Comparison of ENCODE assay signal across 27 cellular contexts in genomic region chr1:56563045-56563444, GRCh38. TPM values are rescaled to one million over a fixed set of nuclear protein-coding genes. Genes with fewer than 3 reads are reported as not detected.
DNase-seq lines count a peak whose midpoint lies in the region; TF ChIP-seq lines count a peak whose summit lies in the region.
"Had no signal": no experiment of that assay in that cellular context is flagged by ENCODE, and none has a peak within 500 bp of the region (broad histone marks: within the 10 kb centered on the region; RNA-seq: fewer than 3 reads in every experiment).

No MANE protein-coding gene starts in this region.

- H4K5ac ChIP-seq in H9 (ENCODE audit: insufficient read length, low read depth, low read length), result no peak overlapping the region

- H3K79me2 ChIP-seq in H9 (ENCODE audit: insufficient read depth, low read length), result peaks cover 27% of the 10 kb centered on the region; the same call in 1 of the 2 replicates

- DNase-seq in H9, result no peak
- no peak for DNase-seq in dorsolateral prefrontal cortex
- DNase-seq in medulla oblongata (ENCODE audit: extremely low spot score), result peak; percentile 47
- peak; percentile 63 for DNase-seq in superior temporal gyrus (ENCODE audit: extremely low spot score)
- no peak for DNase-seq in activated T-cell treated with anti-CD3 and anti-CD28 coated beads, Interleukin-2, amount 50 U/mL, for 1 hour
- DNase-seq in activated naive CD4-positive, alpha-beta T cell (lab: John Stamatoyannopoulos, UW), result no peak
- no peak for DNase-seq in GM19240 (ENCODE audit: insufficient read length, low spot score)
- DNase-seq: activated CD4-positive, alpha-beta memory T cell treated with anti-CD3 and anti-CD28 coated beads for 36 hours; activated CD4-positive, alpha-beta T cell treated with anti-CD3 and anti-CD28 coated beads for 1 hour; activated naive CD4-positive, alpha-beta T cell treated with anti-CD3 and anti-CD28 coated beads, Interleukin-2, amount 10 ng/mL, durations not matched to agents 7 days and 5 days; adrenal gland; brain microvascular endothelial cell; CD8-positive, alpha-beta memory T cell; DMS153; Karpas-422; naive B cell; NCI-H1417 treated with DMSO at 0.1 percent for 48 hours; NCI-H2081; NCI-H345; NCI-H69; Right ventricle myocardium superior; stimulated activated CD4-positive, alpha-beta T cell treated with anti-CD3 and anti-CD28 coated beads, Interleukin-15, amount 100 ng/mL, for 24 hours; stimulated activated CD4-positive, alpha-beta T cell treated with anti-CD3 and anti-CD28 coated beads, Interleukin-4, amount 100 ng/mL, for 4 hours; T-helper 17 cell had no signal

- H3K4ac ChIP-seq in H9 (ENCODE audit: low read depth, low read length), result no peak overlapping the region

- no CpG with 5 or more reads among the region's 2 CpGs for WGBS in H9 (ENCODE audit: extremely low coverage, insufficient read length, low lambda C conversion rate)

- H3K4me2 ChIP-seq in H9 (ENCODE audit: insufficient read depth, insufficient read length, low read length), result no peak overlapping the region

- peak overlapping the region in 1 of 59 donors; percentile 3 for H3K4me3 ChIP-seq in dorsolateral prefrontal cortex
- H3K4me3 ChIP-seq: adrenal gland, GM12878, HAP-1 had no signal

- no peaks in the 10 kb centered on the region for H4K20me1 ChIP-seq in H9 (ENCODE audit: control insufficient read depth, insufficient read depth, insufficient read length)

- H4K91ac ChIP-seq in H9 (ENCODE audit: insufficient read length, low read depth, low read length), result no peak overlapping the region

- H3K27me3 ChIP-seq in H9 (ENCODE audit: insufficient read depth, low read length), result no peaks in the 10 kb centered on the region
- no peaks in the 10 kb centered on the region for H3K27me3 ChIP-seq in dorsolateral prefrontal cortex
- H3K27me3 ChIP-seq: adrenal gland, brain microvascular endothelial cell had no signal

- H3K4me1 ChIP-seq in H9 (ENCODE audit: insufficient read depth, low read length), result peaks cover 31% of the 10 kb centered on the region

- no peak overlapping the region for H4K8ac ChIP-seq in H9 (replicated peaks; ENCODE audit: insufficient read length, low read depth, low read length)

- H3K4me3 Mint-ChIP-seq in H9, result peak overlapping the region in 1 of 2 experiments; percentile 49; a peak in 1 of 5 replicates
- H3K4me3 Mint-ChIP-seq: activated CD4-positive, alpha-beta memory T cell treated with anti-CD3 and anti-CD28 coated beads for 36 hours; activated naive CD4-positive, alpha-beta T cell treated with anti-CD3 and anti-CD28 coated beads, Interleukin-2, amount 10 ng/mL, durations not matched to agents 7 days and 5 days; CD8-positive, alpha-beta memory T cell; mesothelial cell of epicardium; naive B cell; T-helper 17 cell had no signal

- H3K79me1 ChIP-seq in H9 (ENCODE audit: insufficient read depth, low read depth, low read length, poor library complexity, severe bottlenecking), result no peaks in the 10 kb centered on the region

- no peak overlapping the region for H2AFZ ChIP-seq in H9 (ENCODE audit: low read length)

- H2AK5ac ChIP-seq in H9 (ENCODE audit: insufficient read length, low read length), result no peak overlapping the region

- H3K27ac ChIP-seq in H9 (ENCODE audit: insufficient read length, low read depth, low read length), result no peak overlapping the region
- peak overlapping the region in 53 of 59 donors; percentile 4 to 93 (median 63) for H3K27ac ChIP-seq in dorsolateral prefrontal cortex
- H3K27ac ChIP-seq: adrenal gland, brain microvascular endothelial cell had no signal

- no peak overlapping the region for H3K9ac ChIP-seq in H9 (ENCODE audit: extremely low read depth, insufficient read length, low read length)

- no peaks in the 10 kb centered on the region for H3K23me2 ChIP-seq in H9 (ENCODE audit: insufficient read length, low read depth, low read length, poor library complexity, severe bottlenecking)

- no peak overlapping the region for H2BK120ac ChIP-seq in H9 (ENCODE audit: low read depth, low read length, poor library complexity, severe bottlenecking)

- H3K36me3 Mint-ChIP-seq in H9 (ENCODE audit: insufficient read depth in 1 of 3, low read depth in 3 of 3), result peaks cover 5 to 10% (median 7%) of the 10 kb centered on the region in 3 experiments; a peak in 5 of 7 replicates
- H3K36me3 Mint-ChIP-seq: activated CD4-positive, alpha-beta memory T cell treated with anti-CD3 and anti-CD28 coated beads for 36 hours; activated naive CD4-positive, alpha-beta T cell treated with anti-CD3 and anti-CD28 coated beads, Interleukin-2, amount 10 ng/mL, durations not matched to agents 7 days and 5 days; CD8-positive, alpha-beta memory T cell; mesothelial cell of epicardium; naive B cell had no signal

- H2BK20ac ChIP-seq in H9 (ENCODE audit: low read depth, low read length, poor library complexity, severe bottlenecking), result no peak overlapping the region

- H3T11ph ChIP-seq in H9 (ENCODE audit: low read length), result no peak overlapping the region

- no peaks in the 10 kb centered on the region for H3K9me3 ChIP-seq in H9 (ENCODE audit: control insufficient read depth, low read depth, low read length)
- H3K9me3 ChIP-seq: adrenal gland, HAP-1 had no signal

- H3K18ac ChIP-seq in H9 (ENCODE audit: insufficient read length, low read depth, low read length), result no peak overlapping the region

- no peak overlapping the region for H3K23ac ChIP-seq in H9 (ENCODE audit: insufficient read length, low read depth, low read length)

- H3K14ac ChIP-seq in H9 (ENCODE audit: insufficient read depth, low read length), result no peak overlapping the region

- peak overlapping the region; percentile 71 to 85 (median 83); a peak in 6 of 7 replicates for H3K27ac Mint-ChIP-seq in H9
- H3K27ac Mint-ChIP-seq: activated CD4-positive, alpha-beta memory T cell treated with anti-CD3 and anti-CD28 coated beads for 36 hours; activated naive CD4-positive, alpha-beta T cell treated with anti-CD3 and anti-CD28 coated beads, Interleukin-2, amount 10 ng/mL, durations not matched to agents 7 days and 5 days; CD8-positive, alpha-beta memory T cell; mesothelial cell of epicardium; naive B cell; T-helper 17 cell had no signal

- intact Hi-C loops in dorsolateral prefrontal cortex (cut with DNase I), result loop anchor here (5.0 to 10.0 kb wide), 2 partner anchors 126 to 208 kb away; no protein-coding TSS in a partner anchor

- no peak overlapping the region for H2BK15ac ChIP-seq in H9 (ENCODE audit: low read depth, low read length)

- no peaks in the 10 kb centered on the region for H3K27me3 Mint-ChIP-seq in H9 (ENCODE audit: low read depth)
- H3K27me3 Mint-ChIP-seq: activated naive CD4-positive, alpha-beta T cell treated with anti-CD3 and anti-CD28 coated beads, Interleukin-2, amount 10 ng/mL, durations not matched to agents 7 days and 5 days; CD8-positive, alpha-beta memory T cell had no signal

- peaks cover 75 to 78% of the 10 kb centered on the region in 2 experiments for H3K4me1 Mint-ChIP-seq in H9
- H3K4me1 Mint-ChIP-seq: activated naive CD4-positive, alpha-beta T cell treated with anti-CD3 and anti-CD28 coated beads, Interleukin-2, amount 10 ng/mL, durations not matched to agents 7 days and 5 days; CD8-positive, alpha-beta memory T cell had no signal

- peaks cover 0 to 5% of the 10 kb centered on the region in 2 experiments; a peak in 1 of 5 replicates for H3K9me3 Mint-ChIP-seq in H9
- H3K9me3 Mint-ChIP-seq: activated CD4-positive, alpha-beta memory T cell treated with anti-CD3 and anti-CD28 coated beads for 36 hours; activated naive CD4-positive, alpha-beta T cell treated with anti-CD3 and anti-CD28 coated beads, Interleukin-2, amount 10 ng/mL, durations not matched to agents 7 days and 5 days; mesothelial cell of epicardium; naive B cell had no signal

- no peak overlapping the region for H2BK5ac ChIP-seq in H9 (ENCODE audit: insufficient read length, low read length)

- no peak overlapping the region for H3K56ac ChIP-seq in H9 (ENCODE audit: insufficient read length, low read depth, low read length)

- TF ChIP-seq CTCF in H9 (conservative IDR thresholded peaks at IDR 0.05) (no peak), dorsolateral prefrontal cortex (IDR thresholded peaks at IDR 0.05 in 54 of 56, conservative IDR thresholded peaks at IDR 0.05 in 2 of 56; ENCODE audit: low read depth in 1 of 56, partially characterized antibody in 56 of 56) (no peak)

- no peak overlapping the region for H2BK12ac ChIP-seq in H9 (ENCODE audit: insufficient read length, low read depth, low read length)

RNA-seq across cellular contexts. Expression of gene PLPP3, which starts 16.3 kb away (rescaled TPM):
- total RNA-seq in H9 (2021) (25.3 and 26.7 TPM in 2 replicates), dorsolateral prefrontal cortex (100 to 1,000 TPM in 79 of 120 experiments, 10 to 100 TPM in 41; 59.9 to 264 (median 115) TPM)
- total RNA-seq: activated CD4-positive, alpha-beta memory T cell treated with anti-CD3 and anti-CD28 coated beads for 36 hours had no signal

Comparison
In these comparisons a context has a peak if more than half of its experiments do, and no peak if none do; other contexts are left out.
1. DNase-seq: peak in medulla oblongata (single experiment) and superior temporal gyrus (single experiment); none in H9 (single experiment), dorsolateral prefrontal cortex (0 of 10), activated T-cell treated with anti-CD3 and anti-CD28 coated beads, Interleukin-2, amount 50 U/mL, for 1 hour (single experiment), activated naive CD4-positive, alpha-beta T cell (0 of 4) and GM19240 (single experiment).